In genomic region chr2:105849431-105850179, GRCh38 we compare ENCODE assay signal across 16 cellular contexts.
A peak's percentile ranks its signal among the peaks of the same experiment; 100 is the strongest.
DNase-seq lines count a peak whose midpoint lies in the region; ATAC-seq and TF ChIP-seq lines count a peak whose summit lies in the region.
"Had no signal": no experiment of that assay in that cellular context is flagged by ENCODE, and none has a peak within 500 bp of the region (broad histone marks: within the 10 kb centered on the region; RNA-seq: fewer than 3 reads in every experiment).

No MANE protein-coding gene starts in this region.

- no peak for DNase-seq in activated naive CD4-positive, alpha-beta T cell (lab: John Stamatoyannopoulos, UW)
- DNase-seq in NCI-H345 (lab: John Stamatoyannopoulos, UW) (peak; percentile 80), type B pancreatic cell (ENCODE audit: extremely low spot score, unreplicated experiment) (no peak), ureter (ENCODE audit: low spot score) (no peak)
- DNase-seq in central memory CD8-positive, alpha-beta T cell (ENCODE audit: low spot score in 2 of 2), result no peak
- no peak for DNase-seq in activated effector memory CD4-positive, alpha-beta T cell treated with Interleukin-2 at 50 U/mL for 16 hours
- DNase-seq: activated naive CD4-positive, alpha-beta T cell treated with anti-CD3 and anti-CD28 coated beads, Interleukin-2, amount 10 ng/mL, durations not matched to agents 7 days and 5 days; Kasumi-1; NCI-H1436; NCI-H446; OCI-M1; retina had no signal

- H3K36me3 Mint-ChIP-seq in activated naive CD4-positive, alpha-beta T cell treated with anti-CD3 and anti-CD28 coated beads, Interleukin-2, amount 50 U/mL, for 24 hours, result peaks cover 12% of the 10 kb centered on the region
- H3K36me3 Mint-ChIP-seq in central memory CD8-positive, alpha-beta T cell (ENCODE audit: insufficient read depth), result peaks cover 21% of the 10 kb centered on the region
- H3K36me3 Mint-ChIP-seq in type B pancreatic cell, result peaks cover 30% of the 10 kb centered on the region

- no peaks in the 10 kb centered on the region for H3K27me3 Mint-ChIP-seq in activated naive CD4-positive, alpha-beta T cell treated with anti-CD3 and anti-CD28 coated beads, Interleukin-2, amount 50 U/mL, for 24 hours
- no peaks in the 10 kb centered on the region for H3K27me3 Mint-ChIP-seq in central memory CD8-positive, alpha-beta T cell
- no peaks in the 10 kb centered on the region for H3K27me3 Mint-ChIP-seq in type B pancreatic cell
- H3K27me3 Mint-ChIP-seq: activated naive CD4-positive, alpha-beta T cell treated with anti-CD3 and anti-CD28 coated beads, Interleukin-2, amount 10 ng/mL, durations not matched to agents 7 days and 5 days; dendritic cell treated with granulocyte-macrophage colony-stimulating factor and Interleukin-4, amounts not matched to agents 40 ng/mL and 50 ng/mL, for 4 days had no signal

- no peaks in the 10 kb centered on the region for H3K9me3 Mint-ChIP-seq in activated naive CD4-positive, alpha-beta T cell treated with anti-CD3 and anti-CD28 coated beads, Interleukin-2, amount 50 U/mL, for 24 hours
- no peaks in the 10 kb centered on the region for H3K9me3 Mint-ChIP-seq in central memory CD8-positive, alpha-beta T cell
- H3K9me3 Mint-ChIP-seq in type B pancreatic cell, result no peaks in the 10 kb centered on the region
- H3K9me3 Mint-ChIP-seq: activated naive CD4-positive, alpha-beta T cell treated with anti-CD3 and anti-CD28 coated beads, Interleukin-2, amount 10 ng/mL, durations not matched to agents 7 days and 5 days; neural crest cell had no signal

- peaks cover 83% of the 10 kb centered on the region for H3K4me1 Mint-ChIP-seq in activated naive CD4-positive, alpha-beta T cell treated with anti-CD3 and anti-CD28 coated beads, Interleukin-2, amount 50 U/mL, for 24 hours
- peaks cover 67% of the 10 kb centered on the region for H3K4me1 Mint-ChIP-seq in central memory CD8-positive, alpha-beta T cell
- peaks cover 5% of the 10 kb centered on the region for H3K4me1 Mint-ChIP-seq in type B pancreatic cell (ENCODE audit: unreplicated experiment)

- ATAC-seq in central memory CD8-positive, alpha-beta T cell (replicated peaks; ENCODE audit: extremely low read depth, poor library complexity, severe bottlenecking), result no peak
- no peak for ATAC-seq in HG02970 (IDR thresholded peaks at IDR 0.05; ENCODE audit: low FRiP score, unreplicated experiment)

- no peak for TF ChIP-seq CTCF in type B pancreatic cell (conservative IDR thresholded peaks at IDR 0.05)

- peak overlapping the region; percentile 94 for H3K27ac Mint-ChIP-seq in activated naive CD4-positive, alpha-beta T cell treated with anti-CD3 and anti-CD28 coated beads, Interleukin-2, amount 50 U/mL, for 24 hours
- H3K27ac Mint-ChIP-seq in central memory CD8-positive, alpha-beta T cell (ENCODE audit: low read depth), result peak overlapping the region; percentile 67
- H3K27ac Mint-ChIP-seq in type B pancreatic cell, result peak overlapping the region; percentile 15
- H3K27ac Mint-ChIP-seq: activated naive CD4-positive, alpha-beta T cell treated with anti-CD3 and anti-CD28 coated beads, Interleukin-2, amount 10 ng/mL, durations not matched to agents 7 days and 5 days; dendritic cell treated with granulocyte-macrophage colony-stimulating factor and Interleukin-4, amounts not matched to agents 40 ng/mL and 50 ng/mL, for 4 days had no signal

- H3K4me3 Mint-ChIP-seq in activated naive CD4-positive, alpha-beta T cell treated with anti-CD3 and anti-CD28 coated beads, Interleukin-2, amount 50 U/mL, for 24 hours, result no peak overlapping the region
- H3K4me3 Mint-ChIP-seq in central memory CD8-positive, alpha-beta T cell, result no peak overlapping the region
- H3K4me3 Mint-ChIP-seq in type B pancreatic cell, result no peak overlapping the region
- H3K4me3 Mint-ChIP-seq: activated naive CD4-positive, alpha-beta T cell treated with anti-CD3 and anti-CD28 coated beads, Interleukin-2, amount 10 ng/mL, durations not matched to agents 7 days and 5 days; dendritic cell treated with granulocyte-macrophage colony-stimulating factor and Interleukin-4, amounts not matched to agents 40 ng/mL and 50 ng/mL, for 4 days; neural crest cell had no signal

Comparison
In these comparisons a context has a peak if more than half of its experiments do, and no peak if none do; other contexts are left out.
1. H3K27ac Mint-ChIP-seq: peak in every context shown above with its lines; median percentile 94 in activated naive CD4-positive, alpha-beta T cell treated with anti-CD3 and anti-CD28 coated beads, Interleukin-2, amount 50 U/mL, for 24 hours; 67 in central memory CD8-positive, alpha-beta T cell; 15 in type B pancreatic cell.